10 cellular contexts compared by ENCODE assay signal in the genomic region with DNA sequence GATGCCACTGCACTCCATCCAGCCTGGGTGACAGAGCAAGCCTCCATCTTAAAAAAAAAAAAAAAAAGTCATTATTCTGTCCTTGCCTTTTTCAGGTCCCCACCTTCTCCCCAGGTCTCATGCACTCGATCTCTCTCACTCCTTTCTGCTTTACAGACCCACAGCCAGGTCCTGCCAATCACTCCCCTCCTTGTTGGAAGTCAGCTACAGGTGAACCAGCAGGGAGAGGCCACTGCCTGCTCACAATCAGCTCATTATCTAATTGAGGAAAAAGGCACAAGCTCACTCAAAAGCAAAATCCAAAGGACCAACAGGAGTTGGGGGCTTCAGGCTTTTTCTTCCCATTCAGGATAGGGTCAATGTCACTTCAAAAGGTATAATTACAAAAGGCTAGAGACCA. TPM values are rescaled to one million over a fixed set of nuclear protein-coding genes. Genes with fewer than 3 reads are reported as not detected.
DNase-seq lines count a peak whose midpoint lies in the region; ATAC-seq, FAIRE-seq and TF ChIP-seq lines count a peak whose summit lies in the region.
"Had no signal": no experiment of that assay in that cellular context is flagged by ENCODE, and none has a peak within 500 bp of the region (broad histone marks: within the 10 kb centered on the region; RNA-seq: fewer than 3 reads in every experiment).

No MANE protein-coding gene starts in this region.

- ATAC-seq in left colon = peak; percentile 2

- peaks cover 46% of the 10 kb centered on the region for H3K36me3 Mint-ChIP-seq in activated T-cell treated with anti-CD3 and anti-CD28 coated beads, Interleukin-2, amount 50 U/mL, for 24 hours (ENCODE audit: low read depth)

- H3K27ac Mint-ChIP-seq in activated T-cell treated with anti-CD3 and anti-CD28 coated beads, Interleukin-2, amount 50 U/mL, for 24 hours = peak overlapping the region; percentile 84

- intact Hi-C loops in left colon (cut with DNase I, micrococcal nuclease) (no loop called here), testis (cut with DNase I; ENCODE audit: low total_unique reads) (no loop called here)

- peak overlapping the region; percentile 93 for H3K4me3 Mint-ChIP-seq in activated T-cell treated with anti-CD3 and anti-CD28 coated beads, Interleukin-2, amount 50 U/mL, for 24 hours

- no peaks in the 10 kb centered on the region for H3K27me3 Mint-ChIP-seq in activated T-cell treated with anti-CD3 and anti-CD28 coated beads, Interleukin-2, amount 50 U/mL, for 24 hours

- H3K4me1 ChIP-seq in adipocyte (ENCODE audit: control insufficient read depth, insufficient read depth, low read length) (peaks cover 23% of the 10 kb centered on the region), testis (peaks cover 26% of the 10 kb centered on the region)

- H3K36me3 ChIP-seq in adipocyte (ENCODE audit: control insufficient read depth, insufficient read depth, low read length, severe bottlenecking) (peaks cover 4% of the 10 kb centered on the region), testis (ENCODE audit: low read depth, missing control alignments) (no peaks in the 10 kb centered on the region)

- peak overlapping the region; percentile 30 to 63 for H3K27ac ChIP-seq in testis
- H3K27ac ChIP-seq: C4-2B had no signal

- H3K9me3 ChIP-seq in adipocyte (ENCODE audit: control insufficient read depth, low read length) = no peaks in the 10 kb centered on the region
- H3K9me3 ChIP-seq in testis = no peaks in the 10 kb centered on the region

- H3K27me3 ChIP-seq in adipocyte (replicated peaks; ENCODE audit: control insufficient read depth, insufficient read depth, low read length) = no peaks in the 10 kb centered on the region
- H3K27me3 ChIP-seq in testis = no peaks in the 10 kb centered on the region

- TF ChIP-seq POLR2A in testis (IDR thresholded peaks at IDR 0.05) = no peak

- FAIRE-seq in GM19239 (lab: Jason Lieb, UNC) = no peak

- H3K9me3 Mint-ChIP-seq in activated T-cell treated with anti-CD3 and anti-CD28 coated beads, Interleukin-2, amount 50 U/mL, for 24 hours = peaks cover 14% of the 10 kb centered on the region

- H3K4me3 ChIP-seq in adipocyte (ENCODE audit: low read length) = peak overlapping the region; percentile 85
- no peak overlapping the region for H3K4me3 ChIP-seq in testis

- H3K4me1 Mint-ChIP-seq in activated T-cell treated with anti-CD3 and anti-CD28 coated beads, Interleukin-2, amount 50 U/mL, for 24 hours (ENCODE audit: low read depth) = peaks cover 66% of the 10 kb centered on the region

- TF ChIP-seq CTCF in testis (IDR thresholded peaks at IDR 0.05) = no peak

- no peak for DNase-seq in activated T-cell treated with anti-CD3 and anti-CD28 coated beads, Interleukin-2, amount 50 U/mL, for 24 hours
- DNase-seq in activated T-cell treated with anti-CD3 and anti-CD28 coated beads, Interleukin-2, amount 50 U/mL, for 1 hour = no peak
- DNase-seq in adipocyte (ENCODE audit: low read depth) = no peak
- DNase-seq in left colon = peak in 1 of 2 donors; percentile 23
- DNase-seq in testis = no peak
- DNase-seq in effector CD4-positive, alpha-beta T cell = no peak
- no peak for DNase-seq in midbrain (lab: John Stamatoyannopoulos, UW)
- no peak for DNase-seq in GM19239 (ENCODE audit: insufficient read length, low spot score)
- DNase-seq: activated CD4-positive, CD25-positive, alpha-beta regulatory T cell had no signal

- WGBS in testis, 2 donors = 52 to 62% methylated on average over 1 of the region's 1 CpG

- H3K9ac ChIP-seq in adipocyte (ENCODE audit: low read length) = peak overlapping the region; percentile 98

RNA-seq across cellular contexts. Expression of a gene that starts 2.0 kb away (rescaled TPM):
- total RNA-seq in left colon = 10 to 100 TPM; 67.7 to 73.4 TPM
- total RNA-seq in testis = 10 to 100 TPM; 49.4 to 62.9 TPM
- polyA plus RNA-seq in testis (ENCODE audit: insufficient read depth, low read depth, low replicate concordance) = 29.5 TPM

RNA-seq across cellular contexts. Expression of a gene that starts 14.1 kb away (rescaled TPM):
- total RNA-seq in left colon = 10 to 100 TPM; 28.6 to 35.5 TPM
- 10 to 100 TPM; 36.6 to 39.4 TPM for total RNA-seq in testis
- 37.4 TPM for polyA plus RNA-seq in testis (ENCODE audit: insufficient read depth, low read depth, low replicate concordance)
